Comparison of ENCODE assay signal across 1 cellular context in genomic region chr14:53613404-53614253, GRCh38.
TF ChIP-seq lines count a peak whose summit lies in the region.

No MANE protein-coding gene starts in this region.

TF ChIP-seq in HEK293, 187 proteins besides CTCF, POLR2A, EP300 and RAD21 (continued from another document):
- TF ChIP-seq ZIC2 (tag by site-specific recombination; IDR thresholded peaks at IDR 0.05) (peak; percentile 92), ZNF114 (tag by site-specific recombination; IDR thresholded peaks at IDR 0.05) (no peak), ZNF518A (tag by site-specific recombination; conservative IDR thresholded peaks at IDR 0.05; ENCODE audit: low read depth) (no peak), ZNF664 (tag by site-specific recombination; IDR thresholded peaks at IDR 0.05) (no peak), ZNF449 (tag by site-specific recombination; IDR thresholded peaks at IDR 0.05) (peak; percentile 75), ZBTB17 (tag by site-specific recombination; IDR thresholded peaks at IDR 0.05) (peak; percentile 81)
